In genomic region chr12:47816646-47817271, GRCh38 we compare ENCODE assay signal across 8 cellular contexts. TPM values are rescaled to one million over a fixed set of nuclear protein-coding genes. Genes with fewer than 3 reads are reported as not detected.
DNase-seq lines count a peak whose midpoint lies in the region; ATAC-seq and TF ChIP-seq lines count a peak whose summit lies in the region.

No MANE protein-coding gene starts in this region.

- ATAC-seq in memory B cell (ENCODE audit: low read depth), result no peak
- no peak for ATAC-seq in sciatic nerve

- no peaks in the 10 kb centered on the region for H3K27me3 ChIP-seq in tibial artery

- no TSS peak for BruUV-seq in MCF 10A (replicated peaks; lab: Mats Ljungman, UMichigan)

- intact Hi-C loops in activated CD4-positive, alpha-beta T cell treated with anti-CD3 and anti-CD28 coated beads, Interleukin-2, amount 10 ng/mL, durations not matched to agents 24 days and 14 days (cut with micrococcal nuclease), result loop anchor here (10.0 kb wide), 2 partner anchors 422 to 1602 kb away; no protein-coding TSS in a partner anchor
- intact Hi-C loops in MCF 10A (cut with micrococcal nuclease) (loop anchor here (5.0 kb wide), 1 partner anchor 39 kb away; no protein-coding TSS in a partner anchor), tibial artery (cut with DNase I; ENCODE audit: low total_unique reads) (no loop called here), sciatic nerve (cut with DNase I) (no loop called here)

- TF ChIP-seq CTCF in MCF 10A (IDR thresholded peaks at IDR 0.05; ENCODE audit: unreplicated experiment) (no peak), tibial artery (IDR thresholded peaks at IDR 0.05) (no peak)

- peak overlapping the region; percentile 91 to 99 for H3K27ac ChIP-seq in tibial artery

- POLR2A ChIA-PET in MCF 10A (lab: Yijun Ruan, JAX), result interaction anchor here (0.7 to 5.9 kb wide), 4 partner anchors 8 to 293 kb away, joined by 3 to 110 read pairs (median 4); no protein-coding TSS in a partner anchor

- no peaks in the 10 kb centered on the region for H3K9me3 ChIP-seq in tibial artery

- peak overlapping the region; percentile 99 for H3K27ac Mint-ChIP-seq in activated CD4-positive, alpha-beta T cell treated with anti-CD3 and anti-CD28 coated beads, Interleukin-2, amount 10 ng/mL, durations not matched to agents 24 days and 14 days
- H3K27ac Mint-ChIP-seq in MCF 10A (ENCODE audit: low read depth, unreplicated experiment), result peak overlapping the region; percentile 91
- peak overlapping the region; percentile 94 for H3K27ac Mint-ChIP-seq in memory B cell

- H3K36me3 Mint-ChIP-seq in activated CD4-positive, alpha-beta T cell treated with anti-CD3 and anti-CD28 coated beads, Interleukin-2, amount 10 ng/mL, durations not matched to agents 24 days and 14 days (ENCODE audit: low read depth), result peaks cover 67% of the 10 kb centered on the region
- H3K36me3 Mint-ChIP-seq in MCF 10A (ENCODE audit: insufficient read depth, unreplicated experiment) (no peaks in the 10 kb centered on the region), memory B cell (no peaks in the 10 kb centered on the region)

- peak overlapping the region; percentile 88 for H3K4me3 Mint-ChIP-seq in activated CD4-positive, alpha-beta T cell treated with anti-CD3 and anti-CD28 coated beads, Interleukin-2, amount 10 ng/mL, durations not matched to agents 24 days and 14 days
- H3K4me3 Mint-ChIP-seq in MCF 10A (ENCODE audit: unreplicated experiment) (peak overlapping the region; percentile 98), memory B cell (peak overlapping the region; percentile 93)

- H3K27me3 Mint-ChIP-seq in activated CD4-positive, alpha-beta T cell treated with anti-CD3 and anti-CD28 coated beads, Interleukin-2, amount 10 ng/mL, durations not matched to agents 24 days and 14 days, result no peaks in the 10 kb centered on the region
- H3K27me3 Mint-ChIP-seq in MCF 10A (ENCODE audit: insufficient read depth, unreplicated experiment) (no peaks in the 10 kb centered on the region), memory B cell (no peaks in the 10 kb centered on the region)

- H3K4me1 Mint-ChIP-seq in activated CD4-positive, alpha-beta T cell treated with anti-CD3 and anti-CD28 coated beads, Interleukin-2, amount 10 ng/mL, durations not matched to agents 24 days and 14 days, result peaks cover 64% of the 10 kb centered on the region
- H3K4me1 Mint-ChIP-seq in MCF 10A (ENCODE audit: insufficient read depth, unreplicated experiment), result peaks cover 68% of the 10 kb centered on the region
- H3K4me1 Mint-ChIP-seq in memory B cell, result peaks cover 55% of the 10 kb centered on the region

- peaks cover under 1% of the 10 kb centered on the region for H3K9me3 Mint-ChIP-seq in activated CD4-positive, alpha-beta T cell treated with anti-CD3 and anti-CD28 coated beads, Interleukin-2, amount 10 ng/mL, durations not matched to agents 24 days and 14 days
- H3K9me3 Mint-ChIP-seq in MCF 10A (ENCODE audit: unreplicated experiment) (no peaks in the 10 kb centered on the region), memory B cell (no peaks in the 10 kb centered on the region)

- no peaks in the 10 kb centered on the region for H3K36me3 ChIP-seq in tibial artery

- H3K4me1 ChIP-seq in tibial artery, result peaks cover 3 to 83% (median 76%) of the 10 kb centered on the region in 4 donors

- CTCF ChIA-PET in MCF 10A (lab: Yijun Ruan, JAX), result interaction anchor here (0.6 to 4.2 kb wide), 17 partner anchors 9 to 536 kb away, joined by 3 to 33 read pairs (median 4); no protein-coding TSS in a partner anchor

- H3K4me3 ChIP-seq in tibial artery, result peak overlapping the region; percentile 62 to 81

- DNase-seq in activated CD4-positive, alpha-beta T cell treated with anti-CD3 and anti-CD28 coated beads, Interleukin-2, amount 10 ng/mL, durations not matched to agents 24 days and 14 days, result no peak
- no peak for DNase-seq in activated CD4-positive, alpha-beta T cell treated with anti-CD3 and anti-CD28 coated beads for 1 hour
- DNase-seq in MCF 10A (ENCODE audit: unreplicated experiment) (no peak), memory B cell (ENCODE audit: low spot score in 2 of 2) (no peak), tibial artery (no peak), germinal center (ENCODE audit: low spot score) (no peak), sciatic nerve (ENCODE audit: low spot score) (no peak), SK-N-DZ (ENCODE audit: low spot score) (no peak)

RNA-seq across cellular contexts. Expression of gene HDAC7, which starts 2.9 kb away (rescaled TPM):
- 405 and 419 TPM in 2 replicates for total RNA-seq in activated CD4-positive, alpha-beta T cell treated with anti-CD3 and anti-CD28 coated beads, Interleukin-2, amount 10 ng/mL, durations not matched to agents 24 days and 14 days
- total RNA-seq in MCF 10A (2022), result 65.0 and 80.1 TPM in 2 replicates
- total RNA-seq in sciatic nerve, result 152 TPM
- polyA plus RNA-seq in SK-N-DZ (2014; cell fraction: cytosol; rRNA removed), result 14.4 TPM in 2 replicates
- 45.6 and 46.2 TPM in 2 replicates for polyA plus RNA-seq in SK-N-DZ (2014; cell fraction: nucleus; rRNA removed)

RNA-seq across cellular contexts. Expression of gene SLC48A1, which starts 43.7 kb away (rescaled TPM):
- 10.7 and 12.3 TPM in 2 replicates for total RNA-seq in activated CD4-positive, alpha-beta T cell treated with anti-CD3 and anti-CD28 coated beads, Interleukin-2, amount 10 ng/mL, durations not matched to agents 24 days and 14 days
- total RNA-seq in MCF 10A (2022), result 19.4 and 20.2 TPM in 2 replicates
- 47.9 TPM for total RNA-seq in sciatic nerve
- 10.2 and 10.8 TPM in 2 replicates for polyA plus RNA-seq in SK-N-DZ (2014; cell fraction: cytosol; rRNA removed)
- polyA plus RNA-seq in SK-N-DZ (2014; cell fraction: nucleus; rRNA removed), result 5.3 and 5.7 TPM in 2 replicates

RNA-seq across cellular contexts. Expression of gene RAPGEF3, which starts 58.1 kb away (rescaled TPM):
- 3.6 and 4.5 TPM in 2 replicates for total RNA-seq in activated CD4-positive, alpha-beta T cell treated with anti-CD3 and anti-CD28 coated beads, Interleukin-2, amount 10 ng/mL, durations not matched to agents 24 days and 14 days
- total RNA-seq in MCF 10A (2022), result 1.4 and 3.4 TPM in 2 replicates
- 73.4 TPM for total RNA-seq in sciatic nerve
- 1.3 and 4.6 TPM in 2 replicates for polyA plus RNA-seq in SK-N-DZ (2014; cell fraction: cytosol; rRNA removed)
- polyA plus RNA-seq in SK-N-DZ (2014; cell fraction: nucleus; rRNA removed), result 1.6 and 2.8 TPM in 2 replicates

Comparison
In these comparisons a context has a peak if more than half of its experiments do, and no peak if none do; other contexts are left out.
1. RNA of gene RAPGEF3, which starts 58.1 kb away (total RNA-seq): 73.4 TPM in sciatic nerve (single experiment); 3.6 to 4.5 TPM in activated CD4-positive, alpha-beta T cell treated with anti-CD3 and anti-CD28 coated beads, Interleukin-2, amount 10 ng/mL, durations not matched to agents 24 days and 14 days and 1.4 to 3.4 TPM in MCF 10A; every median in the first group is over 10 times any median in the second.
2. intact Hi-C loops: an anchor here in activated CD4-positive, alpha-beta T cell treated with anti-CD3 and anti-CD28 coated beads, Interleukin-2, amount 10 ng/mL, durations not matched to agents 24 days and 14 days (10.0 kb wide) and MCF 10A (5.0 kb wide); none called in tibial artery and sciatic nerve.
3. Peak in every context shown above with its lines, with median percentiles within 50 percentile points of each other: H3K27ac Mint-ChIP-seq and H3K4me3 Mint-ChIP-seq.